In the genomic region with DNA sequence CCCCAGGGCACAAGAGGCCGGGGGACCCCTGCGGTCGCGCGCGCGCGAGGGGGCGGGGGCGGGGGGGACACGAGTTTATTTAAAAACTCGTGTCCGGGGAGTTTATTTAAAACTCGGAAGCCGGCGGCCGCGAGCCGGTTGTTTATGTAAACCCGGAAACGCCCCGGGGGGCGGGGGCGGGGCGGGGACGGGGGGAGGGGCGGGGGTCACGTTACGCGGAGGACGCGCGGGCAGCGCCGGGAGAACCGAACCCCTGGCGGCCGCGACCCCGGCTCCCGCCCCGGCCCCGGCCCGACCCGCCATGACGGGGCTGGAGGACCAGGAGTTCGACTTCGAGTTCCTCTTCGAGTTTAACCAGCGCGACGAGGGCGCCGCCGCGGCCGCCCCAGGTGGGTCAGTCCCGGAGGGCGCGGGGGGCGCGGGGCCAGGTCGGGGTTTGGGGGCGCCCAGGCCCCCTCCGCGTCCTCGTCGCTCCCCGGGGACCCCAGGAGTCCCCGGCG, we compare ENCODE assay signal across 8 cellular contexts. TPM values are rescaled to one million over a fixed set of nuclear protein-coding genes. Genes with fewer than 3 reads are reported as not detected.
DNase-seq lines count a peak whose midpoint lies in the region; ATAC-seq and TF ChIP-seq lines count a peak whose summit lies in the region.

No MANE protein-coding gene starts in this region.

- peak overlapping the region; percentile 55 for H3K4me3 ChIP-seq in AG10803 (ENCODE audit: low read length)
- H3K4me3 ChIP-seq in dorsolateral prefrontal cortex, result peak overlapping the region; percentile 11 to 74 (median 57)
- H3K4me3 ChIP-seq in stomach, result peak overlapping the region; percentile 62 to 84 (median 78)

- no peak overlapping the region for H3K27ac Mint-ChIP-seq in memory B cell

- H3K27me3 Mint-ChIP-seq in memory B cell, result no peaks in the 10 kb centered on the region

- H3K27me3 ChIP-seq in dorsolateral prefrontal cortex, result peaks cover 0 to 54% (median 23%) of the 10 kb centered on the region in 45 donors
- peaks cover 0 to 48% (median 25%) of the 10 kb centered on the region in 3 donors for H3K27me3 ChIP-seq in stomach

- peak overlapping the region; percentile 24 for H3K4me3 Mint-ChIP-seq in memory B cell

- H3K27ac ChIP-seq in dorsolateral prefrontal cortex, result peak overlapping the region in 36 of 59 donors; percentile 4 to 86 (median 64)
- peak overlapping the region; percentile 47 to 91 (median 82) for H3K27ac ChIP-seq in stomach

- TF ChIP-seq CTCF in AG10803 (conservative IDR thresholded peaks at IDR 0.05; ENCODE audit: low read length) (no peak), dorsolateral prefrontal cortex (IDR thresholded peaks at IDR 0.05 in 54 of 56, conservative IDR thresholded peaks at IDR 0.05 in 2 of 56; ENCODE audit: low read depth in 1 of 56, partially characterized antibody in 56 of 56) (no peak), stomach (IDR thresholded peaks at IDR 0.05) (no peak), omental fat pad (IDR thresholded peaks at IDR 0.05) (no peak)

- H3K4me1 Mint-ChIP-seq in memory B cell, result peaks cover 39% of the 10 kb centered on the region

- DNase-seq in AG10803 (ENCODE audit: low read depth), result peak; percentile 24
- DNase-seq in HCEC 1CT, result peak; percentile 6
- peak; percentile 56 for DNase-seq in UCSD-AML1 (lab: John Stamatoyannopoulos, UW; ENCODE audit: unreplicated experiment)
- peak in 3 of 10 donors; percentile 38 to 46 (median 43) for DNase-seq in dorsolateral prefrontal cortex
- DNase-seq in memory B cell (ENCODE audit: low spot score in 2 of 2), result peak in 1 of 2 donors; percentile 52
- peak; percentile 72 for DNase-seq in stomach
- DNase-seq in omental fat pad (ENCODE audit: low spot score), result no peak
- DNase-seq in NCI-H2107 (lab: John Stamatoyannopoulos, UW), result no peak

- H3K36me3 Mint-ChIP-seq in memory B cell, result peaks cover 7% of the 10 kb centered on the region

- no peak for TF ChIP-seq POLR2A in stomach (IDR thresholded peaks at IDR 0.05)

- H3K36me3 ChIP-seq in stomach, result no peaks in the 10 kb centered on the region

- peaks cover 30 to 86% (median 66%) of the 10 kb centered on the region in 4 donors for H3K4me1 ChIP-seq in stomach

- ATAC-seq in memory B cell (ENCODE audit: low read depth), result peak; percentile 26
- no peak for ATAC-seq in omental fat pad (ENCODE audit: low FRiP score)

- no peaks in the 10 kb centered on the region for H3K9me3 Mint-ChIP-seq in memory B cell

- TF ChIP-seq EP300 in stomach (IDR thresholded peaks at IDR 0.05), result no peak

- no peaks in the 10 kb centered on the region for H3K9me3 ChIP-seq in stomach

- 0 to 1% (median 1%) methylated on average over 2 to 71 of the region's 71 CpGs for WGBS in stomach, 5 donors

- intact Hi-C loops in dorsolateral prefrontal cortex (cut with DNase I) (no loop called here), stomach (cut with DNase I; ENCODE audit: low total_unique reads) (no loop called here)

RNA-seq across cellular contexts. Expression of a gene that starts 4.4 kb away (rescaled TPM):
- total RNA-seq in dorsolateral prefrontal cortex, result 10 to 100 TPM in 17 of 120 experiments, 1 to 10 TPM in 103; 1.9 to 17.4 (median 6.1) TPM
- total RNA-seq in stomach, result 10 to 100 TPM in 1 of 5 donors, 1 to 10 TPM in 4; 5.4 to 14.0 (median 6.6) TPM
- polyA plus RNA-seq in stomach, result 1 to 10 TPM; 2.6 to 8.2 (median 2.6) TPM
- 10 to 100 TPM; 10.7 to 57.4 (median 19.1) TPM for total RNA-seq in omental fat pad

Comparison
In these comparisons a context has a peak if more than half of its experiments do, and no peak if none do; other contexts are left out.
1. DNase-seq: peak in AG10803 (single experiment), HCEC 1CT (single experiment), UCSD-AML1 (single experiment) and stomach (single experiment); none in omental fat pad (single experiment) and NCI-H2107 (single experiment).
2. Peak in every context shown above with its lines, with median percentiles within 50 percentile points of each other: H3K4me3 ChIP-seq.